ENCODE assay signal across 30 cellular contexts in the genomic region with DNA sequence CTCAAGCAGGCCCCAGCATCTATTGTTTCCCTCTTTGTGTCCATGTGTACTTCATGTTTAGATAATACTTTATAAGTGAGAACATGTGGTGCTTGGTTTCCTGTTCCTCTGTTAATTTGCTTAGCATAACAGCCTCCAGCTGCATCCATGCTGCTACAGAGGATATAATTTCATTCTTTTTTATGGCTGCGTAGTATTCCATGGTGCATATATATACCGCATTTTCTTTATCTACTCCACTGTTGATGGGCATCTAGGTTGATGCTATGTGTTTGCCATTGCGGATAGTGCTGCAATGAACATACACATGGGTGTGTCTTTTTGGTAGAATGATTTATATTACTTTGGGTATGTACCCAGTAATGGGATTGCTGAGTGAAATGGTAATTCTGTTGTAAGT. TPM values are rescaled to one million over a fixed set of nuclear protein-coding genes. Genes with fewer than 3 reads are reported as not detected.
"Had no signal": no experiment of that assay in that cellular context is flagged by ENCODE, and none has a peak within 500 bp of the region (broad histone marks: within the 10 kb centered on the region; RNA-seq: fewer than 3 reads in every experiment).

No MANE protein-coding gene starts in this region.

- H3K36me3 ChIP-seq: left lung, lower lobe of right lung, pancreas, prostate gland, sigmoid colon, spleen, suprapubic skin, thoracic aorta, tibial artery, upper lobe of right lung had no signal

- H3K4me1 ChIP-seq: left lung, lower lobe of right lung, pancreas, prostate gland, spleen, suprapubic skin, tibial artery, upper lobe of right lung had no signal

- H3K9me3 ChIP-seq: lower lobe of right lung, pancreas, prostate gland, sigmoid colon, suprapubic skin, thoracic aorta, tibial artery, upper lobe of right lung had no signal

- DNase-seq: hypothalamus; immature natural killer cell; kidney; left colon; left lung; lower lobe of right lung; mammary epithelial cell; mesenchymal stem cell; naive thymus-derived CD8-positive, alpha-beta T cell; nucleus accumbens; pancreas; posterior cingulate gyrus; retina; right cardiac atrium; sigmoid colon; small intestine; spleen; stimulated activated CD4-positive, alpha-beta T cell treated with anti-CD3 and anti-CD28 coated beads, Interleukin-4, amount 100 ng/mL, for 24 hours; stimulated activated naive CD4-positive, alpha-beta T cell; tibial artery; trophoblast cell; upper lobe of right lung had no signal

- ATAC-seq: left colon; left lung; lower lobe of right lung; naive thymus-derived CD8-positive, alpha-beta T cell; pancreas; right cardiac atrium; stimulated activated effector memory CD8-positive, alpha-beta T cell treated with anti-CD3 and anti-CD28 coated beads, Interleukin-12 subunit alpha, Interleukin-12 subunit beta, amount 100 ng/mL, for 72 hours; upper lobe of right lung had no signal

- H3K27ac ChIP-seq: left lung, lower lobe of right lung, pancreas, prostate gland, sigmoid colon, spleen, suprapubic skin, thoracic aorta, tibial artery, upper lobe of right lung had no signal

- H3K4me3 ChIP-seq: left lung, lower lobe of right lung, pancreas, prostate gland, sigmoid colon, spleen, suprapubic skin, thoracic aorta, tibial artery, upper lobe of right lung had no signal

- FAIRE-seq: islet of Langerhans, kidney, pancreas, small intestine, urothelium cell line had no signal

- H3K27me3 ChIP-seq: left lung, pancreas, sigmoid colon, suprapubic skin, upper lobe of right lung had no signal

RNA-seq across cellular contexts. Expression of a gene that starts 31.4 kb away (rescaled TPM):
- total RNA-seq: naive thymus-derived CD8-positive, alpha-beta T cell; neural crest cell; osteoblast had no signal
- polyA plus RNA-seq: immature natural killer cell; naive thymus-derived CD8-positive, alpha-beta T cell had no signal
